ENCODE assay signal across 25 cellular contexts in genomic region chrX:143661286-143661685, GRCh38. TPM values are rescaled to one million over a fixed set of nuclear protein-coding genes. Genes with fewer than 3 reads are reported as not detected.
"Had no signal": no experiment of that assay in that cellular context is flagged by ENCODE, and none has a peak within 500 bp of the region (broad histone marks: within the 10 kb centered on the region; RNA-seq: fewer than 3 reads in every experiment).

No MANE protein-coding gene starts in this region.

- H3K4me1 Mint-ChIP-seq: activated CD4-positive, alpha-beta T cell treated with anti-CD3 and anti-CD28 coated beads for 36 hours had no signal

- H3K4me3 Mint-ChIP-seq: activated CD4-positive, alpha-beta T cell treated with anti-CD3 and anti-CD28 coated beads for 36 hours; activated CD8-positive, alpha-beta T cell treated with anti-CD3 and anti-CD28 coated beads for 36 hours; activated T-cell treated with anti-CD3 and anti-CD28 coated beads, Interleukin-2, amount 50 U/mL, for 72 hours had no signal

- DNase-seq: activated CD4-positive, alpha-beta T cell treated with anti-CD3 and anti-CD28 coated beads for 36 hours; activated CD8-positive, alpha-beta memory T cell treated with anti-CD3 and anti-CD28 coated beads, Interleukin-2, amount 50 U/mL, for 4 hours; activated CD8-positive, alpha-beta T cell treated with anti-CD3 and anti-CD28 coated beads for 36 hours; activated gamma-delta T cell treated with Interleukin-2 at 50 U/mL for 16 hours; activated naive CD4-positive, alpha-beta T cell treated with anti-CD3 and anti-CD28 coated beads, Interleukin-2, amount 50 U/mL, for 16 hours; activated T-cell treated with anti-CD3 and anti-CD28 coated beads, Interleukin-2, amount 50 U/mL, for 72 hours; cerebellar nuclear complex; Kasumi-1; NCI-H1417; NCI-H1930; NCI-H345; NCI-H510A; NCI-H748 treated with DMSO at 0.1 percent for 48 hours; NK-92 treated with Interleukin-12 subunit alpha and Interleukin-12 subunit beta, amount 100 ng/mL, for 24 hours; OCI-M1; RPMI8226; SK-N-SH; T-helper 1 cell; WERI-Rb-1 had no signal

- H3K4me3 ChIP-seq: K562 had no signal

- ATAC-seq: activated CD4-positive, alpha-beta T cell treated with anti-CD3 and anti-CD28 coated beads for 36 hours; activated CD8-positive, alpha-beta T cell treated with anti-CD3 and anti-CD28 coated beads for 36 hours; activated T-cell treated with anti-CD3 and anti-CD28 coated beads, Interleukin-2, amount 50 U/mL, for 72 hours; K562; Panc1; Right ventricle myocardium inferior had no signal

- H3K27ac ChIP-seq: WERI-Rb-1 had no signal

- H3K9me3 ChIP-seq: SK-N-SH had no signal

- H3K27ac Mint-ChIP-seq: activated CD4-positive, alpha-beta T cell treated with anti-CD3 and anti-CD28 coated beads for 36 hours; activated CD8-positive, alpha-beta T cell treated with anti-CD3 and anti-CD28 coated beads for 36 hours; activated T-cell treated with anti-CD3 and anti-CD28 coated beads, Interleukin-2, amount 50 U/mL, for 72 hours; activated T-helper 2 cell treated with anti-CD3 and anti-CD28 coated beads, Interferon-gamma antibody, Interleukin-2, Interleukin-4, amounts not matched to agents 10 μg/mL and 5 μg/mL and 100 μg/mL, durations not matched to agents 14 hours and 24 hours and 36 hours had no signal

- H3K36me3 ChIP-seq: WERI-Rb-1 had no signal

- H3K9me3 Mint-ChIP-seq: activated CD8-positive, alpha-beta T cell treated with anti-CD3 and anti-CD28 coated beads for 36 hours; activated T-helper 2 cell treated with anti-CD3 and anti-CD28 coated beads, Interferon-gamma antibody, Interleukin-2, Interleukin-4, amounts not matched to agents 10 μg/mL and 5 μg/mL and 100 μg/mL, durations not matched to agents 14 hours and 24 hours and 36 hours had no signal

- H3K4me2 ChIP-seq: SK-N-SH had no signal

- H3K9ac ChIP-seq: SK-N-SH had no signal

- FAIRE-seq: K562 had no signal

- H3K27me3 Mint-ChIP-seq: activated CD4-positive, alpha-beta T cell treated with anti-CD3 and anti-CD28 coated beads for 36 hours; activated CD8-positive, alpha-beta T cell treated with anti-CD3 and anti-CD28 coated beads for 36 hours had no signal

RNA-seq across cellular contexts. Expression of gene SLITRK4, which starts 25.4 kb away (rescaled TPM):
- total RNA-seq: activated CD4-positive, alpha-beta T cell treated with anti-CD3 and anti-CD28 coated beads for 36 hours; activated CD8-positive, alpha-beta T cell treated with anti-CD3 and anti-CD28 coated beads for 36 hours; activated T-cell treated with anti-CD3 and anti-CD28 coated beads, Interleukin-2, amount 50 U/mL, for 72 hours; activated T-helper 2 cell treated with anti-CD3 and anti-CD28 coated beads, Interferon-gamma antibody, Interleukin-2, Interleukin-4, amounts not matched to agents 10 μg/mL and 5 μg/mL and 100 μg/mL, durations not matched to agents 14 hours and 24 hours and 36 hours; K562; T-helper 2 cell treated with Interferon-gamma antibody and Interleukin-4, amounts not matched to agents 100 ng/mL and 5 ng/mL, for 36 hours had no signal
- polyA plus RNA-seq: K562, SK-N-SH had no signal

RNA-seq across cellular contexts. Expression of gene SPANXN2, which starts 59.3 kb away (rescaled TPM):
- total RNA-seq: activated CD4-positive, alpha-beta T cell treated with anti-CD3 and anti-CD28 coated beads for 36 hours; activated CD8-positive, alpha-beta T cell treated with anti-CD3 and anti-CD28 coated beads for 36 hours; activated T-cell treated with anti-CD3 and anti-CD28 coated beads, Interleukin-2, amount 50 U/mL, for 72 hours; activated T-helper 2 cell treated with anti-CD3 and anti-CD28 coated beads, Interferon-gamma antibody, Interleukin-2, Interleukin-4, amounts not matched to agents 10 μg/mL and 5 μg/mL and 100 μg/mL, durations not matched to agents 14 hours and 24 hours and 36 hours; cardiac septum; K562; Right ventricle myocardium inferior; T-helper 2 cell treated with Interferon-gamma antibody and Interleukin-4, amounts not matched to agents 100 ng/mL and 5 ng/mL, for 36 hours had no signal
- polyA plus RNA-seq: K562, SK-N-SH had no signal
